Comparison of ENCODE assay signal across 11 cellular contexts in genomic region chr4:6768539-6768905, GRCh38. TPM values are rescaled to one million over a fixed set of nuclear protein-coding genes. Genes with fewer than 3 reads are reported as not detected.
DNase-seq lines count a peak whose midpoint lies in the region; ATAC-seq and TF ChIP-seq lines count a peak whose summit lies in the region.
"Had no signal": no experiment of that assay in that cellular context is flagged by ENCODE, and none has a peak within 500 bp of the region (broad histone marks: within the 10 kb centered on the region; RNA-seq: fewer than 3 reads in every experiment).

No MANE protein-coding gene starts in this region.

- TF ChIP-seq CTCF in right lobe of liver (IDR thresholded peaks at IDR 0.05) (no peak), mesothelial cell of epicardium (IDR thresholded peaks at IDR 0.05; ENCODE audit: unreplicated experiment) (no peak)

- no peaks in the 10 kb centered on the region for H3K9me2 ChIP-seq in Karpas-422 (replicated peaks; ENCODE audit: insufficient read depth, low read length)

- no peaks in the 10 kb centered on the region for H3K79me2 ChIP-seq in Karpas-422 (ENCODE audit: low read length)

- peaks cover 20% of the 10 kb centered on the region for H3K4me1 Mint-ChIP-seq in activated naive CD8-positive, alpha-beta T cell treated with anti-CD3 and anti-CD28 coated beads, Interleukin-2, amount 50 U/mL, for 24 hours
- H3K4me1 Mint-ChIP-seq in mesothelial cell of epicardium = peaks cover 22% of the 10 kb centered on the region

- H3K36me3 ChIP-seq in right lobe of liver (no peaks in the 10 kb centered on the region), Karpas-422 (ENCODE audit: insufficient read depth, low read length) (no peaks in the 10 kb centered on the region)
- H3K36me3 ChIP-seq: breast epithelium, neural progenitor cell had no signal

- no peak overlapping the region for H3K4me2 ChIP-seq in Karpas-422 (ENCODE audit: low read depth, low read length, poor library complexity, severe bottlenecking)
- H3K4me2 ChIP-seq: neural progenitor cell had no signal

- peaks cover 0 to 15% (median 0%) of the 10 kb centered on the region in 4 donors for H3K4me1 ChIP-seq in right lobe of liver
- no peaks in the 10 kb centered on the region for H3K4me1 ChIP-seq in Karpas-422 (ENCODE audit: low read length)

- H3K9ac ChIP-seq in Karpas-422 (ENCODE audit: low read length) = no peak overlapping the region
- H3K9ac ChIP-seq: neural progenitor cell had no signal

- no peaks in the 10 kb centered on the region for H3K9me3 ChIP-seq in right lobe of liver
- H3K9me3 ChIP-seq in Karpas-422 (ENCODE audit: low read length) = no peaks in the 10 kb centered on the region
- H3K9me3 ChIP-seq: breast epithelium had no signal

- intact Hi-C loops in right lobe of liver (cut with DNase I) = no loop called here

- no peaks in the 10 kb centered on the region for H3K9me3 Mint-ChIP-seq in activated naive CD8-positive, alpha-beta T cell treated with anti-CD3 and anti-CD28 coated beads, Interleukin-2, amount 50 U/mL, for 24 hours
- H3K9me3 Mint-ChIP-seq in mesothelial cell of epicardium = no peaks in the 10 kb centered on the region
- H3K9me3 Mint-ChIP-seq: neural progenitor cell had no signal

- no peak overlapping the region for H3K4me3 Mint-ChIP-seq in activated naive CD8-positive, alpha-beta T cell treated with anti-CD3 and anti-CD28 coated beads, Interleukin-2, amount 50 U/mL, for 24 hours
- H3K4me3 Mint-ChIP-seq in mesothelial cell of epicardium = no peak overlapping the region
- H3K4me3 Mint-ChIP-seq: neural progenitor cell had no signal

- H3K27ac ChIP-seq in right lobe of liver (no peak overlapping the region), Karpas-422 (ENCODE audit: low read length) (no peak overlapping the region)
- H3K27ac ChIP-seq: breast epithelium, neural progenitor cell had no signal

- no peaks in the 10 kb centered on the region for H4K20me1 ChIP-seq in Karpas-422 (ENCODE audit: insufficient read depth, low read depth, low read length)

- no peaks in the 10 kb centered on the region for H3K36me3 Mint-ChIP-seq in activated naive CD8-positive, alpha-beta T cell treated with anti-CD3 and anti-CD28 coated beads, Interleukin-2, amount 50 U/mL, for 24 hours (ENCODE audit: low read depth)
- no peaks in the 10 kb centered on the region for H3K36me3 Mint-ChIP-seq in mesothelial cell of epicardium
- H3K36me3 Mint-ChIP-seq: neural progenitor cell had no signal

- DNase-seq in AG08395 (ENCODE audit: low spot score) = peak; percentile 58
- peak; percentile 75 to 78 for DNase-seq in Kasumi-1 (lab: John Stamatoyannopoulos, UW)
- DNase-seq in activated naive CD8-positive, alpha-beta T cell treated with anti-CD3 and anti-CD28 coated beads, Interleukin-2, amount 50 U/mL, for 24 hours = no peak
- DNase-seq in right lobe of liver = no peak
- DNase-seq in Karpas-422 = no peak
- DNase-seq in mesothelial cell of epicardium (ENCODE audit: low spot score in 2 of 2, unreplicated experiment in 2 of 2) = no peak
- DNase-seq: NCI-H748 treated with DMSO at 0.1 percent for 48 hours had no signal

- H3K4me3 ChIP-seq in right lobe of liver (no peak overlapping the region), Karpas-422 (ENCODE audit: low read length) (no peak overlapping the region)
- H3K4me3 ChIP-seq: breast epithelium, neural progenitor cell had no signal

- ATAC-seq in activated naive CD8-positive, alpha-beta T cell treated with anti-CD3 and anti-CD28 coated beads, Interleukin-2, amount 50 U/mL, for 24 hours = peak; percentile 41
- ATAC-seq in right lobe of liver (peak; percentile 12 to 49 (median 30)), GM19351 (IDR thresholded peaks at IDR 0.05; ENCODE audit: unreplicated experiment) (no peak), HG03175 (IDR thresholded peaks at IDR 0.05; ENCODE audit: unreplicated experiment) (no peak)

- no peak for TF ChIP-seq POLR2A in right lobe of liver (IDR thresholded peaks at IDR 0.05)

- H2AFZ ChIP-seq in Karpas-422 (ENCODE audit: low read length) = no peak overlapping the region
- H2AFZ ChIP-seq: neural progenitor cell had no signal

- H3K27me3 Mint-ChIP-seq in activated naive CD8-positive, alpha-beta T cell treated with anti-CD3 and anti-CD28 coated beads, Interleukin-2, amount 50 U/mL, for 24 hours = no peaks in the 10 kb centered on the region
- peaks cover 8% of the 10 kb centered on the region for H3K27me3 Mint-ChIP-seq in mesothelial cell of epicardium (ENCODE audit: low read depth)

- H3K27me3 ChIP-seq in right lobe of liver = no peaks in the 10 kb centered on the region
- no peaks in the 10 kb centered on the region for H3K27me3 ChIP-seq in Karpas-422 (ENCODE audit: low read length)
- H3K27me3 ChIP-seq: breast epithelium, neural progenitor cell had no signal

- H3K27ac Mint-ChIP-seq in activated naive CD8-positive, alpha-beta T cell treated with anti-CD3 and anti-CD28 coated beads, Interleukin-2, amount 50 U/mL, for 24 hours = no peak overlapping the region
- H3K27ac Mint-ChIP-seq in mesothelial cell of epicardium = no peak overlapping the region
- H3K27ac Mint-ChIP-seq: neural progenitor cell had no signal

- WGBS in right lobe of liver (ENCODE audit: insufficient coverage, low coverage, low lambda C conversion rate, missing lambda C conversion rate) = 60% methylated on average over 1 of the region's 4 CpGs

RNA-seq across cellular contexts. Expression of gene KIAA0232, which starts 14.0 kb away (rescaled TPM):
- total RNA-seq in right lobe of liver (10 to 100 TPM; 12.0 to 23.8 (median 16.5) TPM), mesothelial cell of epicardium (36.5 to 39.6 TPM (median 37.8 TPM) in 3 replicates)
- 10.9 and 11.8 TPM in 2 replicates for total RNA-seq in Karpas-422 (2014; rRNA removed; shearing (Covaris generic); ENCODE audit: low replicate concordance)

RNA-seq across cellular contexts. Expression of gene BLOC1S4, which starts 52.5 kb away (rescaled TPM):
- total RNA-seq in right lobe of liver = 1 to 10 TPM; 3.0 to 9.9 (median 6.6) TPM
- 13.9 and 29.1 TPM in 2 replicates for total RNA-seq in Karpas-422 (2014; rRNA removed; shearing (Covaris generic); ENCODE audit: low replicate concordance)
- total RNA-seq in mesothelial cell of epicardium = 17.0 to 18.1 TPM (median 18.0 TPM) in 3 replicates

RNA-seq across cellular contexts. Expression of gene MRFAP1L1, which starts 58.9 kb away (rescaled TPM):
- 10 to 100 TPM; 18.9 to 30.7 (median 28.4) TPM for total RNA-seq in right lobe of liver
- total RNA-seq in Karpas-422 (2014; rRNA removed; shearing (Covaris generic); ENCODE audit: low replicate concordance) = 41.9 and 62.3 TPM in 2 replicates
- total RNA-seq in mesothelial cell of epicardium = 66.9 to 68.8 TPM (median 67.9 TPM) in 3 replicates

Comparison
In these comparisons a context has a peak if more than half of its experiments do, and no peak if none do; other contexts are left out.
1. DNase-seq: peak in AG08395 (single experiment) and Kasumi-1 (2 of 2); none in activated naive CD8-positive, alpha-beta T cell treated with anti-CD3 and anti-CD28 coated beads, Interleukin-2, amount 50 U/mL, for 24 hours (single experiment), right lobe of liver (0 of 3), Karpas-422 (single experiment) and mesothelial cell of epicardium (0 of 2).
2. ATAC-seq: peak in activated naive CD8-positive, alpha-beta T cell treated with anti-CD3 and anti-CD28 coated beads, Interleukin-2, amount 50 U/mL, for 24 hours (single experiment) and right lobe of liver (4 of 4); none in GM19351 (single experiment) and HG03175 (single experiment).